26 cellular contexts compared by ENCODE assay signal in the genomic region with DNA sequence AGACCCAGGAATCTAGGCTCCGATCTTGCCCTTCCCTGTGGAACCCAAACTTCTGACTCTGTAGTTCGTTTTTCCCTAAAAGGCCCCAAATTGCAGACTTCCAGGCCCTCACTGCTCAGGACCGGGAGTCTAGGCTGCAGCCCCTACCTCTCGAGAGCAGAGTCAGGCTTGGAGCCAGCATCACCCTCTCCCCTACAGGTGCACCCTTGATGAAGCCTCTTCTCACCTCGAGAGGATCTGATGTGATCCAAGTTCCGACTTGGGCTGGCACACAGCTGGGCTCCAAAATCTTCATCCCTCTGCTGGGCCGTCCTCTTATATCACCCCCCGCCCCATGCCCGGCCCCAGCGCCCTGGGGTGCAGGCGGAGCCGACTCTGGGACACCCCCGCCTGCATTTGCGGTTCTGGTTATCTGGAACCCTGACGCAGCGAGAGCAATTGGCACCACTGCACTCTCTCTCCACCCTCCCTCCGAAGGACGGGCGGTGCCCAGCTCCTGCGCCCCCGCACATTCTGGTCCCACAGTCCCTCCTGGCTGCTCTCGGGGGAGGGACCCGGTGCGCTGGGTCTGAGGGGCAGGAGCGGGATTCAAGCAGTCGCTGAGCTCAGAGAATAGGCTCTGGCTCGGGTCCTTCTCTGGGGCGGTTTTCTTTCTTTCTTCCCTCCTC. TPM values are rescaled to one million over a fixed set of nuclear protein-coding genes. Genes with fewer than 3 reads are reported as not detected.
A peak's percentile ranks its signal among the peaks of the same experiment; 100 is the strongest.
DNase-seq lines count a peak whose midpoint lies in the region; ATAC-seq and TF ChIP-seq lines count a peak whose summit lies in the region.
"Had no signal": no experiment of that assay in that cellular context is flagged by ENCODE, and none has a peak within 500 bp of the region (broad histone marks: within the 10 kb centered on the region; RNA-seq: fewer than 3 reads in every experiment).

TSS of gene KLK7 (minus strand) at position 293 of the 668 bp plus-strand sequence. CDS start 1,518 bp downstream, outside the sequence.

- WGBS in mammary epithelial cell (ENCODE audit: low coverage, missing lambda C conversion rate), result 3% methylated on average over 10 of the region's 28 CpGs

- H3K9me3 ChIP-seq in HCT116 (ENCODE audit: control insufficient read depth in 1 of 2, insufficient read depth in 1 of 2, low read depth in 1 of 2, low read length in 2 of 2) (no peaks in the 10 kb centered on the region), mammary epithelial cell (replicated peaks; ENCODE audit: insufficient read depth, low read length) (no peaks in the 10 kb centered on the region), iPS-20b (ENCODE audit: insufficient read depth, low read depth, low read length) (peaks cover 2% of the 10 kb centered on the region; the same call in 1 of the 2 replicates), MM.1S (replicated peaks; ENCODE audit: insufficient read depth, low read length) (no peaks in the 10 kb centered on the region)
- no peaks in the 10 kb centered on the region for H3K9me3 ChIP-seq in CD8-positive, alpha-beta memory T cell (ENCODE audit: low read length)
- H3K9me3 ChIP-seq: right lobe of liver, tibial artery had no signal

- intact Hi-C loops in HCT116 (cut with micrococcal nuclease), result no loop called here
- intact Hi-C loops in mammary epithelial cell (cut with micrococcal nuclease), result no loop called here
- intact Hi-C loops in sciatic nerve (cut with DNase I), result no loop called here

- H3K27me3 Mint-ChIP-seq in CD8-positive, alpha-beta memory T cell, result peaks cover 21 to 53% of the 10 kb centered on the region in 2 donors

- H3K4me1 Mint-ChIP-seq in CD8-positive, alpha-beta memory T cell, result no peaks in the 10 kb centered on the region
- H3K4me1 Mint-ChIP-seq: activated CD4-positive, alpha-beta T cell treated with anti-CD3 and anti-CD28 coated beads for 36 hours; IgD-negative memory B cell had no signal

- H3K4me2 ChIP-seq in HCT116 (ENCODE audit: low read length), result peak within 1 kb of the TSS; percentile 83
- peak within 1 kb of the TSS; percentile 84 for H3K4me2 ChIP-seq in mammary epithelial cell (ENCODE audit: insufficient read depth, low read depth, low read length)
- H3K4me2 ChIP-seq in MM.1S (ENCODE audit: low read depth, low read length), result no peak within 1 kb of the TSS

- CTCF ChIA-PET in HCT116 (lab: Charles Lee) (interaction anchor here (1.0 to 1.4 kb wide), 2 partner anchors 9 to 113 kb away, joined by 3 to 5 read pairs; no protein-coding TSS in a partner anchor), mammary epithelial cell (lab: Charles Lee; ENCODE audit: low non-redundant PET) (no interaction called here)
- CTCF ChIA-PET in CD8-positive, alpha-beta memory T cell (lab: Charles Lee), result no interaction called here

- TF ChIP-seq POLR2A in HCT116 (IDR thresholded peaks at IDR 0.05; ENCODE audit: borderline replicate concordance, extremely low read depth, insufficient read depth, insufficient read length), result no peak

- RAD21 ChIA-PET in HCT116 (lab: Charles Lee; ENCODE audit: low non-redundant PET in 1 of 2, low total read pairs in 2 of 2, uncharacterized antibody in 2 of 2, unreplicated experiment in 2 of 2), result no interaction called here

- H3K9ac ChIP-seq in HCT116 (ENCODE audit: low read length), result peak within 1 kb of the TSS; percentile 47
- peak within 1 kb of the TSS; percentile 52 for H3K9ac ChIP-seq in mammary epithelial cell (ENCODE audit: insufficient read depth, low read length)
- no peak within 1 kb of the TSS for H3K9ac ChIP-seq in iPS-20b (ENCODE audit: low read depth, low read length)
- H3K9ac ChIP-seq in MM.1S (ENCODE audit: low read length), result no peak within 1 kb of the TSS

- dilution Hi-C loops in mammary epithelial cell (cut with HindIII; ENCODE audit: low sequenced_read_pairs), result no loop called here

- in situ Hi-C loops in mammary epithelial cell (cut with MboI; ENCODE audit: low sequenced_read_pairs in 2 of 2), result no loop called here

- no TSS peak for BruUV-seq in HCT116 (replicated peaks; lab: Mats Ljungman, UMichigan)
- BruUV-seq in mammary epithelial cell (replicated peaks; lab: Mats Ljungman, UMichigan), result no TSS peak

- H3K27me3 ChIP-seq in HCT116 (ENCODE audit: insufficient read depth, low read length), result no peaks in the 10 kb centered on the region
- H3K27me3 ChIP-seq in mammary epithelial cell (ENCODE audit: insufficient read depth, low read length), result no peaks in the 10 kb centered on the region
- peaks cover 20% of the 10 kb centered on the region for H3K27me3 ChIP-seq in iPS-20b (ENCODE audit: insufficient read depth, low read length)
- H3K27me3 ChIP-seq in CD8-positive, alpha-beta memory T cell (ENCODE audit: insufficient read depth, low read length, poor library complexity, severe bottlenecking), result no peaks in the 10 kb centered on the region
- peaks cover 8% of the 10 kb centered on the region; the same call in 1 of the 2 replicates for H3K27me3 ChIP-seq in MM.1S (replicated peaks; ENCODE audit: insufficient read depth, low read length)
- H3K27me3 ChIP-seq: right lobe of liver had no signal

- H3K36me3 ChIP-seq in HCT116 (ENCODE audit: control insufficient read depth in 1 of 2, insufficient read depth in 2 of 2, low read length in 2 of 2) (no peaks in the 10 kb centered on the region), mammary epithelial cell (ENCODE audit: insufficient read depth, low read length) (no peaks in the 10 kb centered on the region), iPS-20b (ENCODE audit: insufficient read depth, low read depth, low read length) (no peaks in the 10 kb centered on the region), MM.1S (replicated peaks; ENCODE audit: insufficient read depth, low read length) (no peaks in the 10 kb centered on the region)
- no peaks in the 10 kb centered on the region for H3K36me3 ChIP-seq in CD8-positive, alpha-beta memory T cell (ENCODE audit: insufficient read depth, low read length)
- H3K36me3 ChIP-seq: right lobe of liver, tibial artery had no signal

- no peak for TF ChIP-seq RAD21 in HCT116 (IDR thresholded peaks at IDR 0.05; ENCODE audit: low read depth)

- no peak within 1 kb of the TSS for H3K4me3 Mint-ChIP-seq in CD8-positive, alpha-beta memory T cell
- H3K4me3 Mint-ChIP-seq: activated CD4-positive, alpha-beta T cell treated with anti-CD3 and anti-CD28 coated beads for 36 hours; activated naive CD8-positive, alpha-beta T cell; CD4-positive, alpha-beta T cell; IgD-negative memory B cell had no signal

- H3K9me2 ChIP-seq in HCT116 (ENCODE audit: insufficient read depth) (no peaks in the 10 kb centered on the region), MM.1S (replicated peaks; ENCODE audit: insufficient read depth, low read length) (no peaks in the 10 kb centered on the region)

- H2AFZ ChIP-seq in HCT116 (ENCODE audit: low read depth, low read length, poor library complexity, severe bottlenecking), result no peak within 1 kb of the TSS
- peak within 1 kb of the TSS; percentile 86 for H2AFZ ChIP-seq in mammary epithelial cell (ENCODE audit: low read depth, low read length)
- no peak within 1 kb of the TSS for H2AFZ ChIP-seq in MM.1S (ENCODE audit: low read length)

- POLR2A ChIA-PET in HCT116 (lab: Charles Lee), result interaction anchor here (0.8 to 1.4 kb wide), 5 partner anchors 9 to 62 kb away, joined by 3 to 7 read pairs (median 4); partner anchors contain the start of gene KLK8
- POLR2A ChIA-PET in CD8-positive, alpha-beta memory T cell (lab: Charles Lee), result no interaction called here

- no peaks in the 10 kb centered on the region for H3F3A ChIP-seq in MM.1S (ENCODE audit: insufficient read depth, low read length)

- H3K79me2 ChIP-seq in HCT116 (ENCODE audit: insufficient read depth, low read length) (no peaks in the 10 kb centered on the region), mammary epithelial cell (ENCODE audit: insufficient read depth, low read length) (peaks cover 4% of the 10 kb centered on the region), MM.1S (ENCODE audit: low read length) (no peaks in the 10 kb centered on the region)

- H3K27ac Mint-ChIP-seq in CD8-positive, alpha-beta memory T cell, result peak within 1 kb of the TSS in 1 of 8 donors; percentile 70
- H3K27ac Mint-ChIP-seq: activated CD4-positive, alpha-beta T cell treated with anti-CD3 and anti-CD28 coated beads for 36 hours; activated naive CD8-positive, alpha-beta T cell; CD4-positive, alpha-beta T cell; IgD-negative memory B cell had no signal

- H3K27ac ChIP-seq in HCT116 (ENCODE audit: low read depth, low read length) (no peak within 1 kb of the TSS), mammary epithelial cell (ENCODE audit: insufficient read depth, low read depth, low read length) (peak within 1 kb of the TSS; percentile 49), iPS-20b (ENCODE audit: low read length) (no peak within 1 kb of the TSS), caudate nucleus (ENCODE audit: low read depth, low read length) (no peak within 1 kb of the TSS), MM.1S (ENCODE audit: low read length) (no peak within 1 kb of the TSS)
- no peak within 1 kb of the TSS for H3K27ac ChIP-seq in CD8-positive, alpha-beta memory T cell (ENCODE audit: low read depth, low read length)
- H3K27ac ChIP-seq: right lobe of liver, tibial artery had no signal

- DNase-seq in HCT116 (ENCODE audit: low read depth, low spot score) (no peak), mammary epithelial cell (peak; percentile 70), sciatic nerve (ENCODE audit: low spot score) (peak; percentile 12), caudate nucleus (lab: John Stamatoyannopoulos, UW) (no peak), MM.1S (no peak)
- no peak for DNase-seq in CD8-positive, alpha-beta memory T cell
- DNase-seq in stimulated activated CD8-positive, alpha-beta memory T cell treated with anti-CD3 and anti-CD28 coated beads, Interleukin-4, amount 100 ng/mL, for 48 hours, result no peak
- DNase-seq: activated CD4-positive, alpha-beta T cell treated with anti-CD3 and anti-CD28 coated beads for 36 hours; CD4-positive, alpha-beta T cell; cerebellar nuclear complex; DND-41; effector CD8-positive, alpha-beta T cell; NCI-H1436 treated with DMSO at 0.1 percent for 48 hours; NCI-H2171; right lobe of liver; stimulated activated naive CD4-positive, alpha-beta T cell treated with Interleukin-2 at 50 U/mL for 16 hours; SW 1271; tibial artery had no signal

- peak; percentile 72 for ATAC-seq in HCT116
- no peak for ATAC-seq in sciatic nerve
- ATAC-seq: activated CD4-positive, alpha-beta T cell treated with anti-CD3 and anti-CD28 coated beads for 36 hours; right lobe of liver; Right ventricle myocardium inferior had no signal

- no peaks in the 10 kb centered on the region for H3K36me3 Mint-ChIP-seq in CD8-positive, alpha-beta memory T cell
- H3K36me3 Mint-ChIP-seq: activated naive CD8-positive, alpha-beta T cell; IgD-negative memory B cell had no signal

- no peaks in the 10 kb centered on the region for H4K20me1 ChIP-seq in HCT116 (ENCODE audit: insufficient read depth)
- no peaks in the 10 kb centered on the region for H4K20me1 ChIP-seq in mammary epithelial cell (ENCODE audit: insufficient read depth, low read length)
- no peaks in the 10 kb centered on the region for H4K20me1 ChIP-seq in MM.1S (ENCODE audit: insufficient read depth, low read length)

- TF ChIP-seq CTCF in HCT116 (IDR thresholded peaks at IDR 0.05 in 2 of 3, conservative IDR thresholded peaks at IDR 0.05 in 1 of 3; ENCODE audit: borderline replicate concordance in 1 of 3, insufficient read depth in 1 of 3, low read depth in 2 of 3, low read length in 2 of 3) (no peak), mammary epithelial cell (conservative IDR thresholded peaks at IDR 0.05 in 1 of 2, IDR thresholded peaks at IDR 0.05 in 1 of 2; ENCODE audit: extremely low read depth in 1 of 2, insufficient read depth in 1 of 2, low read depth in 1 of 2, low read length in 2 of 2) (no peak), MM.1S (IDR thresholded peaks at IDR 0.05; ENCODE audit: low read length) (no peak)

- H3K4me1 ChIP-seq in HCT116 (ENCODE audit: control insufficient read depth in 1 of 2, insufficient read depth in 2 of 2, low read length in 2 of 2) (peaks cover 17 to 39% of the 10 kb centered on the region in 2 experiments), mammary epithelial cell (ENCODE audit: insufficient read depth, low read length) (peaks cover 28% of the 10 kb centered on the region), iPS-20b (ENCODE audit: insufficient read depth, low read length) (no peaks in the 10 kb centered on the region), MM.1S (ENCODE audit: low read length) (no peaks in the 10 kb centered on the region)
- no peaks in the 10 kb centered on the region for H3K4me1 ChIP-seq in CD8-positive, alpha-beta memory T cell (ENCODE audit: insufficient read depth, low read length)
- H3K4me1 ChIP-seq: right lobe of liver, tibial artery had no signal

- H3K9me3 Mint-ChIP-seq in CD8-positive, alpha-beta memory T cell, result no peaks in the 10 kb centered on the region
- H3K9me3 Mint-ChIP-seq: CD4-positive, alpha-beta T cell had no signal

- H3K4me3 ChIP-seq in HCT116 (replicated peaks in 1 of 2; ENCODE audit: low read depth in 1 of 2, low read length in 2 of 2) (peak within 1 kb of the TSS; percentile 41 to 55), mammary epithelial cell (replicated peaks in 1 of 3; ENCODE audit: insufficient read depth in 1 of 3, low read depth in 2 of 3, low read length in 3 of 3) (peak within 1 kb of the TSS; percentile 25 to 56 (median 41)), iPS-20b (ENCODE audit: low read length) (peak within 1 kb of the TSS; percentile 55; the same call in 1 of the 2 replicates), MM.1S (ENCODE audit: low read length) (no peak within 1 kb of the TSS)
- no peak within 1 kb of the TSS for H3K4me3 ChIP-seq in CD8-positive, alpha-beta memory T cell (ENCODE audit: low read length)
- H3K4me3 ChIP-seq: right lobe of liver, tibial artery had no signal

RNA-seq across cellular contexts. Expression of gene KLK7, which starts in this region (rescaled TPM):
- total RNA-seq in HCT116 (2021; ENCODE audit: unreplicated experiment) (30.5 TPM), mammary epithelial cell (100 to 1,000 TPM in 1 of 2 donors, 10 to 100 TPM in 1; 47.3 to 584 TPM), sciatic nerve (5.5 TPM)
- 31.4 and 34.2 TPM in 2 replicates for polyA plus RNA-seq in HCT116 (2012)
- 196 TPM for polyA plus RNA-seq in mammary epithelial cell
- polyA minus RNA-seq in mammary epithelial cell, result 231 TPM
- not detected for total RNA-seq in CD8-positive, alpha-beta memory T cell
- not detected for polyA plus RNA-seq in CD8-positive, alpha-beta memory T cell
- total RNA-seq: activated CD4-positive, alpha-beta T cell treated with anti-CD3 and anti-CD28 coated beads for 36 hours; astrocyte; CD4-positive, alpha-beta T cell; fibroblast of lung; lung microvascular endothelial cell; osteocyte; right lobe of liver; Right ventricle myocardium inferior had no signal
- polyA plus RNA-seq: fibroblast of lung, IgD-negative memory B cell had no signal

Comparison
In these comparisons a context has a peak if more than half of its experiments do, and no peak if none do; other contexts are left out.
1. RNA of gene KLK7 (polyA plus RNA-seq): 196 TPM in mammary epithelial cell (single experiment); not detected in CD8-positive, alpha-beta memory T cell (single experiment); every median in the first group is over 100 times any median in the second.
2. DNase-seq: peak in mammary epithelial cell (single experiment) and sciatic nerve (single experiment); none in HCT116 (single experiment), CD8-positive, alpha-beta memory T cell (0 of 5), caudate nucleus (0 of 61), MM.1S (single experiment) and stimulated activated CD8-positive, alpha-beta memory T cell treated with anti-CD3 and anti-CD28 coated beads, Interleukin-4, amount 100 ng/mL, for 48 hours (single experiment).
3. H3K4me3 ChIP-seq: peak in HCT116 (2 of 2), mammary epithelial cell (3 of 3) and iPS-20b (single experiment); none in CD8-positive, alpha-beta memory T cell (single experiment) and MM.1S (single experiment).
4. H3K9ac ChIP-seq: peak in HCT116 (single experiment) and mammary epithelial cell (single experiment); none in iPS-20b (single experiment) and MM.1S (single experiment).